In genomic region chr3:84245779-84246178, GRCh38 we compare ENCODE assay signal across 7 cellular contexts.
"Had no signal": no experiment of that assay in that cellular context is flagged by ENCODE, and none has a peak within 500 bp of the region (broad histone marks: within the 10 kb centered on the region; RNA-seq: fewer than 3 reads in every experiment).

No MANE protein-coding gene starts in this region.

- H3K27ac ChIP-seq: HL-60 had no signal

- H3K36me3 Mint-ChIP-seq: IgD-negative memory B cell had no signal

- DNase-seq: IMR-90, KBM-7, KG1 had no signal

- H3K4me3 Mint-ChIP-seq: IgD-negative memory B cell had no signal

- H3K27me3 Mint-ChIP-seq: IgD-negative memory B cell had no signal

- FAIRE-seq: HepG2, HTR-8/SVneo had no signal

- ATAC-seq: HepG2 had no signal

- H3K27ac Mint-ChIP-seq: IgD-negative memory B cell had no signal
